In the genomic region with DNA sequence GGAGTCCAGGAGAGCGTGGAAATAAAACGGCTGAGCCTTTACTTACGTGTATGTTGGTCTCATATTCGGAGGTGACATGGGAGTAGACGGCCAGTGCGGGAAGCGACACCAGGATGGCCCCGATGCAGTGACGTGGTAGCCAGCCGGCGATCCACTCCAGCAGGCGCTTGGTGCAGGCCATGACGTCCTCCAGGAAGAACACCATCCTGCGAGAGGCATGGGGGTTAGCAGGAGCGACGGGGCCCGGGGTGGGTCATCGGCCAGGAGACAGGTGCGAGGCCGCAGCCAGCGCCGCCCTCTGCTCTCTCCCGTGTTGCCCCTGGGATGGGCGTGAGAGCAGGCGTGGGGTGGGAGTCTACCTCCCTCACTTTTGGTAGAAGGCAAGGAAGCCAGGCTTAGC, we compare ENCODE assay signal across 37 cellular contexts.
"Had no signal": no experiment of that assay in that cellular context is flagged by ENCODE, and none has a peak within 500 bp of the region (broad histone marks: within the 10 kb centered on the region; RNA-seq: fewer than 3 reads in every experiment).

No MANE protein-coding gene starts in this region.

- FAIRE-seq: astrocyte, TTC549 had no signal

- H3K36me3 ChIP-seq: adrenal gland, brain microvascular endothelial cell, breast epithelium had no signal

- H3K9me3 Mint-ChIP-seq: activated B cell treated with CpG ODN at 0.5 μM for 24 hours; activated CD4-positive, alpha-beta memory T cell treated with anti-CD3 and anti-CD28 coated beads for 36 hours; activated CD4-positive, alpha-beta T cell treated with anti-CD3 and anti-CD28 coated beads, Interleukin-2, amount 10 ng/mL, durations not matched to agents 24 days and 14 days; activated CD8-positive, alpha-beta T cell treated with anti-CD3 and anti-CD28 coated beads for 36 hours; activated naive CD4-positive, alpha-beta T cell treated with anti-CD3 and anti-CD28 coated beads for 36 hours; activated naive CD4-positive, alpha-beta T cell treated with anti-CD3 and anti-CD28 coated beads, Interleukin-2, amount 50 U/mL, for 72 hours; activated naive CD8-positive, alpha-beta T cell treated with anti-CD3 and anti-CD28 coated beads for 36 hours; activated T-cell treated with anti-CD3 and anti-CD28 coated beads, Interleukin-2, amount 50 U/mL, for 4 hours; activated T-cell treated with anti-CD3 and anti-CD28 coated beads, Interleukin-2, amount 50 U/mL, for 72 hours; activated T-helper 1 cell treated with anti-CD3 and anti-CD28 coated beads, Interleukin-12 subunit alpha, Interleukin-12 subunit beta, Interleukin-2, Interleukin-4 antibody, amounts not matched to agents 30 ng/mL and 10 ng/mL and 1 ng/mL, durations not matched to agents 14 hours and 24 hours and 36 hours; activated T-helper 17 cell treated with anti-CD3 and anti-CD28 coated beads, Interleukin-2, amount 50 U/mL, for 72 hours; central memory CD8-positive, alpha-beta T cell; T-cell had no signal

- H3K27me3 Mint-ChIP-seq: activated CD4-positive, alpha-beta memory T cell treated with anti-CD3 and anti-CD28 coated beads for 36 hours; activated CD4-positive, alpha-beta T cell treated with anti-CD3 and anti-CD28 coated beads, Interleukin-2, amount 10 ng/mL, durations not matched to agents 24 days and 14 days; activated CD8-positive, alpha-beta T cell treated with anti-CD3 and anti-CD28 coated beads for 36 hours; activated naive CD8-positive, alpha-beta T cell treated with anti-CD3 and anti-CD28 coated beads for 36 hours; activated T-helper 17 cell treated with anti-CD3 and anti-CD28 coated beads, Interleukin-2, amount 50 U/mL, for 72 hours; central memory CD8-positive, alpha-beta T cell; T-cell; T-helper 17 cell had no signal

- DNase-seq: activated B cell treated with CpG ODN at 0.5 μM for 24 hours; activated CD4-positive, alpha-beta memory T cell treated with anti-CD3 and anti-CD28 coated beads for 36 hours; activated CD4-positive, alpha-beta T cell treated with anti-CD3 and anti-CD28 coated beads for 4 hours; activated CD4-positive, alpha-beta T cell treated with anti-CD3 and anti-CD28 coated beads, Interleukin-2, amount 10 ng/mL, durations not matched to agents 24 days and 14 days; activated CD4-positive, alpha-beta T cell treated with anti-CD3 and anti-CD28 coated beads, Interleukin-2, amount 50 U/mL, for 1 hour; activated CD4-positive, alpha-beta T cell treated with anti-CD3 and anti-CD28 coated beads, Interleukin-2, amount 50 U/mL, for 4 hours; activated CD4-positive, CD25-positive, alpha-beta regulatory T cell treated with anti-CD3 and anti-CD28 coated beads, Interleukin-2, amount 50 U/mL, for 72 hours; activated CD8-positive, alpha-beta memory T cell treated with anti-CD3 and anti-CD28 coated beads, Interleukin-2, amount 50 U/mL, for 4 hours; activated CD8-positive, alpha-beta T cell treated with anti-CD3 and anti-CD28 coated beads for 36 hours; activated effector memory CD4-positive, alpha-beta T cell treated with anti-CD3 and anti-CD28 coated beads, Interleukin-2, amount 50 U/mL, for 16 hours; activated gamma-delta T cell treated with Interleukin-2 at 50 U/mL for 16 hours; activated naive CD4-positive, alpha-beta T cell; activated naive CD4-positive, alpha-beta T cell treated with anti-CD3 and anti-CD28 coated beads for 36 hours; activated naive CD4-positive, alpha-beta T cell treated with anti-CD3 and anti-CD28 coated beads, Interleukin-2, amount 50 U/mL, for 16 hours; activated naive CD8-positive, alpha-beta T cell treated with anti-CD3 and anti-CD28 coated beads for 36 hours; activated T-cell treated with anti-CD3 and anti-CD28 coated beads for 4 hours; activated T-cell treated with anti-CD3 and anti-CD28 coated beads, Interleukin-2, amount 50 U/mL, for 1 hour; activated T-cell treated with anti-CD3 and anti-CD28 coated beads, Interleukin-2, amount 50 U/mL, for 4 hours; activated T-cell treated with anti-CD3 and anti-CD28 coated beads, Interleukin-2, amount 50 U/mL, for 72 hours; adrenal gland; amniotic stem cell; aorta; body of pancreas; brain microvascular endothelial cell; caudate nucleus; cerebellar nuclear complex; T-cell; T-helper 17 cell; T-helper 9 cell had no signal

- H3K9me3 ChIP-seq: adrenal gland, body of pancreas, breast epithelium had no signal

- H3K27ac ChIP-seq: adrenal gland, body of pancreas, brain microvascular endothelial cell, breast epithelium, VCaP had no signal

- H3K4me3 Mint-ChIP-seq: activated B cell treated with CpG ODN at 0.5 μM for 24 hours; activated CD4-positive, alpha-beta memory T cell treated with anti-CD3 and anti-CD28 coated beads for 36 hours; activated CD4-positive, alpha-beta T cell treated with anti-CD3 and anti-CD28 coated beads, Interleukin-2, amount 10 ng/mL, durations not matched to agents 24 days and 14 days; activated CD8-positive, alpha-beta T cell treated with anti-CD3 and anti-CD28 coated beads for 36 hours; activated naive CD4-positive, alpha-beta T cell treated with anti-CD3 and anti-CD28 coated beads for 36 hours; activated naive CD8-positive, alpha-beta T cell treated with anti-CD3 and anti-CD28 coated beads for 36 hours; activated T-cell treated with anti-CD3 and anti-CD28 coated beads, Interleukin-2, amount 50 U/mL, for 4 hours; activated T-cell treated with anti-CD3 and anti-CD28 coated beads, Interleukin-2, amount 50 U/mL, for 72 hours; activated T-helper 1 cell treated with anti-CD3 and anti-CD28 coated beads, Interleukin-12 subunit alpha, Interleukin-12 subunit beta, Interleukin-2, Interleukin-4 antibody, amounts not matched to agents 30 ng/mL and 10 ng/mL and 1 ng/mL, durations not matched to agents 14 hours and 24 hours and 36 hours; activated T-helper 17 cell treated with anti-CD3 and anti-CD28 coated beads, Interleukin-2, amount 50 U/mL, for 72 hours; central memory CD8-positive, alpha-beta T cell; T-cell; T-helper 17 cell had no signal

- H3K27ac Mint-ChIP-seq: activated B cell treated with CpG ODN at 0.5 μM for 24 hours; activated CD4-positive, alpha-beta memory T cell treated with anti-CD3 and anti-CD28 coated beads for 36 hours; activated CD4-positive, alpha-beta T cell treated with anti-CD3 and anti-CD28 coated beads, Interleukin-2, amount 10 ng/mL, durations not matched to agents 24 days and 14 days; activated CD8-positive, alpha-beta T cell treated with anti-CD3 and anti-CD28 coated beads for 36 hours; activated naive CD4-positive, alpha-beta T cell treated with anti-CD3 and anti-CD28 coated beads for 36 hours; activated naive CD8-positive, alpha-beta T cell treated with anti-CD3 and anti-CD28 coated beads for 36 hours; activated T-cell treated with anti-CD3 and anti-CD28 coated beads, Interleukin-2, amount 50 U/mL, for 72 hours; activated T-helper 1 cell treated with anti-CD3 and anti-CD28 coated beads, Interleukin-12 subunit alpha, Interleukin-12 subunit beta, Interleukin-2, Interleukin-4 antibody, amounts not matched to agents 30 ng/mL and 10 ng/mL and 1 ng/mL, durations not matched to agents 14 hours and 24 hours and 36 hours; activated T-helper 17 cell treated with anti-CD3 and anti-CD28 coated beads, Interleukin-2, amount 50 U/mL, for 72 hours; T-cell; T-helper 17 cell had no signal

- H3K4me1 Mint-ChIP-seq: activated B cell treated with CpG ODN at 0.5 μM for 24 hours had no signal

- H3K4me3 ChIP-seq: adrenal gland, body of pancreas, breast epithelium had no signal

- ATAC-seq: activated CD8-positive, alpha-beta T cell treated with anti-CD3 and anti-CD28 coated beads for 36 hours; activated naive CD4-positive, alpha-beta T cell treated with anti-CD3 and anti-CD28 coated beads, Interleukin-2, amount 50 U/mL, for 72 hours; activated T-cell treated with anti-CD3 and anti-CD28 coated beads, Interleukin-2, amount 50 U/mL, for 4 hours; activated T-cell treated with anti-CD3 and anti-CD28 coated beads, Interleukin-2, amount 50 U/mL, for 72 hours; activated T-helper 17 cell treated with anti-CD3 and anti-CD28 coated beads, Interleukin-2, amount 50 U/mL, for 72 hours; body of pancreas; T-cell; T-helper 17 cell had no signal

- H3K4me1 ChIP-seq: adrenal gland, body of pancreas had no signal
